In the genomic region with DNA sequence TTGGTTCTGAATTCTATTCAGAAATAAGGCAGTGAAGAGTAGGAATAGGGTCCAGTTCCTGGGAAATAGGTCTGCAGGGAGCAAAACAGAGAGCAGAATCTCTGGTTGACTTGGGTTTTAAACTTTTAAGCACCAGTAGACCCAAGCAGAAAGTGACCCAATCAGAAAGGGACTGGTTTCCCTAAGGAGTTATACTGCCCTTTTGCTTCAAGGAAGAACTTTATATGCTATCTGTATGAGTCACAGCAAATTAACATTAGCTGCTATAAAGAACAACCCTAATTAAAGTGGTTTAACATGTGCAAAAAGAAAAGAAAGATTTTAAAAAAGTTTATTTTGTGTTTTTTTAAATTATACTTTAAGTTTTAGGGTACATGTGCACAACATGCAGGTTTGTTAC, we compare ENCODE assay signal across 7 cellular contexts.
"Had no signal": no experiment of that assay in that cellular context is flagged by ENCODE, and none has a peak within 500 bp of the region (broad histone marks: within the 10 kb centered on the region; RNA-seq: fewer than 3 reads in every experiment).

No MANE protein-coding gene starts in this region.

- H3K4me3 ChIP-seq: GM23338, HAP-1 had no signal

- FAIRE-seq: HepG2 had no signal

- H3K4me1 ChIP-seq: HAP-1 had no signal

- DNase-seq: H7, HFFc6, KBM-7 had no signal

- ATAC-seq: GM23338, HCT116, HepG2 had no signal

- H3K36me3 ChIP-seq: HAP-1 had no signal

- H3K9me3 ChIP-seq: HAP-1 had no signal
